Comparison of ENCODE assay signal across 8 cellular contexts in the genomic region with DNA sequence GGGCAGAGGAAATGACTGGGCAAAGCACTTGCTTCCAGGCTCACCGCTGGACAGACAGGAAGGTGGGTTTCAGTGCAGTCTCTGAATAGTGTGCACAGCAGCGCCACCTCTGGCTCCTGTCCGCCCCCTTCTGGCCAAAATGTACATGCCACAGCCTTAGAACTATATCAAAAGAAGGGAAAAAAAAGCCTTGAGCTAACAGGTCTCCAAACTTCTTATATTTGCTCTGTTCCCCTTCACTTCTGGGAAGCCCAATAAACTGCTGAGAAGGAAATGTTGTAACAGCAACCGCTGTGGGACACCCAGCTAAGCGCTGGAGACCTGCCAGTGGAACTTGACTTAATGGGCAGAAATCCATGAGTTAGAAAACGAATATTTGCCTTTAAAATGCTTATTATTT. TPM values are rescaled to one million over a fixed set of nuclear protein-coding genes. Genes with fewer than 3 reads are reported as not detected.
DNase-seq lines count a peak whose midpoint lies in the region; ATAC-seq, FAIRE-seq and TF ChIP-seq lines count a peak whose summit lies in the region.

No MANE protein-coding gene starts in this region.

- peak; percentile 94 to 99 for ATAC-seq in A549
- peak; percentile 48 for ATAC-seq in GM19463 (IDR thresholded peaks at IDR 0.05; ENCODE audit: unreplicated experiment)
- ATAC-seq in HG03095 (IDR thresholded peaks at IDR 0.05; ENCODE audit: unreplicated experiment), result no peak

- FAIRE-seq in A549 (lab: Jason Lieb, UNC), result no peak
- no peak for FAIRE-seq in bronchial epithelial cell (lab: Jason Lieb, UNC)

- no peak overlapping the region for H3K27ac ChIP-seq in A549

- no peak for TF ChIP-seq POLR2A in A549 (IDR thresholded peaks at IDR 0.05; ENCODE audit: low read length)

- H3K4me2 ChIP-seq in A549, result no peak overlapping the region

- TF ChIP-seq EP300 in A549 (IDR thresholded peaks at IDR 0.05), result no peak

- WGBS in A549 (ENCODE audit: missing lambda C conversion rate), result 32% methylated on average over 6 of the region's 6 CpGs

- TF ChIP-seq RAD21 in A549 (conservative IDR thresholded peaks at IDR 0.05 in 1 of 2, IDR thresholded peaks at IDR 0.05 in 1 of 2), result peak; percentile 65 to 77

- DNase-seq in A549 (ENCODE audit: low read depth in 1 of 2, low spot score in 1 of 2) (peak; percentile 73 to 74), NCI-H2227 (lab: John Stamatoyannopoulos, UW; ENCODE audit: unreplicated experiment) (peak; percentile 77), bronchial epithelial cell (ENCODE audit: low read depth) (peak; percentile 54), kidney tubule cell (ENCODE audit: low spot score) (peak; percentile 61)
- peak; percentile 44 to 50 for DNase-seq in stimulated activated CD4-positive, alpha-beta T cell treated with anti-CD3 and anti-CD28 coated beads, Interleukin-4, amount 100 ng/mL, for 4 hours

- peaks cover 7% of the 10 kb centered on the region for H3K36me3 ChIP-seq in bronchial epithelial cell (ENCODE audit: control insufficient read depth, insufficient read depth, low read length)

- peak; percentile 91 for TF ChIP-seq CTCF in A549 (IDR thresholded peaks at IDR 0.05)
- TF ChIP-seq CTCF in WI38 (IDR thresholded peaks at IDR 0.05; ENCODE audit: low read depth, low read length), result peak; percentile 91
- TF ChIP-seq CTCF in bronchial epithelial cell (IDR thresholded peaks at IDR 0.05; ENCODE audit: insufficient read depth, low read length, severe bottlenecking), result peak; percentile 89

- no peaks in the 10 kb centered on the region for H3K9me3 ChIP-seq in A549

- no peaks in the 10 kb centered on the region for H3K27me3 ChIP-seq in bronchial epithelial cell (ENCODE audit: control insufficient read depth, insufficient read depth, low read length)

- H3K4me1 ChIP-seq in A549, result no peaks in the 10 kb centered on the region

- POLR2A ChIA-PET in A549 (lab: Yijun Ruan, JAX), result interaction anchor here (1.1 kb wide), 1 partner anchor 17 kb away, joined by 3 read pairs; the partner anchor contains the start of gene COG7

- no peak overlapping the region for H3K4me3 ChIP-seq in A549
- H3K4me3 ChIP-seq in WI38 (ENCODE audit: low read depth, low read length), result no peak overlapping the region
- H3K4me3 ChIP-seq in bronchial epithelial cell (ENCODE audit: low read depth, low read length), result no peak overlapping the region

- CTCF ChIA-PET in A549 (lab: Yijun Ruan, JAX), result interaction anchor here (0.5 to 8.4 kb wide), 51 partner anchors 11 to 609 kb away, joined by 3 to 336 read pairs (median 5); partner anchors contain the start of genes COG7, EARS2, GGA2 and SCNN1G

TF ChIP-seq in A549, 52 proteins besides CTCF, POLR2A, EP300 and RAD21:
- TF ChIP-seq RFX5 (IDR thresholded peaks at IDR 0.05) (no peak), FOXS1 (CRISPR knock-in tag; IDR thresholded peaks at IDR 0.05) (no peak), SMC3 (IDR thresholded peaks at IDR 0.05) (peak; percentile 73)
- TF ChIP-seq, protein P1, sequence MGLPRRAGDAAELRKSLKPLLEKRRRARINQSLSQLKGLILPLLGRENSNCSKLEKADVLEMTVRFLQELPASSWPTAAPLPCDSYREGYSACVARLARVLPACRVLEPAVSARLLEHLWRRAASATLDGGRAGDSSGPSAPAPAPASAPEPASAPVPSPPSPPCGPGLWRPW (IDR thresholded peaks at IDR 0.05), result no peak
- TF ChIP-seq, protein P2, sequence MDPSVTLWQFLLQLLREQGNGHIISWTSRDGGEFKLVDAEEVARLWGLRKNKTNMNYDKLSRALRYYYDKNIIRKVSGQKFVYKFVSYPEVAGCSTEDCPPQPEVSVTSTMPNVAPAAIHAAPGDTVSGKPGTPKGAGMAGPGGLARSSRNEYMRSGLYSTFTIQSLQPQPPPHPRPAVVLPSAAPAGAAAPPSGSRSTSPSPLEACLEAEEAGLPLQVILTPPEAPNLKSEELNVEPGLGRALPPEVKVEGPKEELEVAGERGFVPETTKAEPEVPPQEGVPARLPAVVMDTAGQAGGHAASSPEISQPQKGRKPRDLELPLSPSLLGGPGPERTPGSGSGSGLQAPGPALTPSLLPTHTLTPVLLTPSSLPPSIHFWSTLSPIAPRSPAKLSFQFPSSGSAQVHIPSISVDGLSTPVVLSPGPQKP (IDR thresholded peaks at IDR 0.05; ENCODE audit: low read depth, low read length), result no peak

RNA-seq across cellular contexts. Expression of gene COG7, which starts 17.5 kb away (rescaled TPM):
- 18.5 and 24.7 TPM in 2 replicates for polyA plus RNA-seq in A549 (2011; rRNA removed)
- 34.3 and 35.9 TPM in 2 replicates for polyA plus RNA-seq in A549 (2012; cell fraction: cytosol; rRNA removed)
- 66.7 and 71.6 TPM in 2 replicates for polyA plus RNA-seq in A549 (2012; cell fraction: nucleus; rRNA removed)
- 10.3 to 11.3 TPM (median 10.5 TPM) in 3 replicates for polyA plus RNA-seq in A549 (2017; fragmentation: RNase III; extraction: RNeasy Plus Mini Kit Qiagen cat#74134 plus additional on column Dnase treatment)
- 19.1 and 25.8 TPM in 2 replicates for polyA minus RNA-seq in A549 (2011; rRNA and poly(A)+ RNA removed)
- total RNA-seq in bronchial epithelial cell, result 7.1 and 9.7 TPM in 2 replicates
